In the genomic region with DNA sequence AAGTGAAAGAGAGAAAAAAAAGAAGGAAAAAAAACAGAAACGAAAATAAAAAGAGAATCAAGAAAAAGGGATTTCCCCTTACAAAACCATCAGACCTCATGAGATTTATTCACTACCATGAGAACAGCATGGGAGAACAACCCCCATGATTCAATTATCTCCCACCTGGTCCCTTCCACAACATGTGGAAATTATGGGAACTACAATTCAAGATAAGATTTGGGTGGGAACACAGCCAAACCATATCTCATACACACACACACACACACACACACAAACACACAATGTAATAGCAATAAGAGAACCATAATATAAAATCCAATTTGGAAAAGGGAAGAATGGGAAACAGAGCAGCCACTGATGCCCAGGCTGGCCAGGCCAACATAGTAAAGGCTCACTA, we compare ENCODE assay signal across 15 cellular contexts.
DNase-seq lines count a peak whose midpoint lies in the region; TF ChIP-seq lines count a peak whose summit lies in the region.
"Had no signal": no experiment of that assay in that cellular context is flagged by ENCODE, and none has a peak within 500 bp of the region (broad histone marks: within the 10 kb centered on the region; RNA-seq: fewer than 3 reads in every experiment).

No MANE protein-coding gene starts in this region.

- H3K9ac ChIP-seq in SK-N-SH, result no peak overlapping the region

- TF ChIP-seq RAD21 in SK-N-SH (IDR thresholded peaks at IDR 0.05; ENCODE audit: low read length), result no peak

- H2AFZ ChIP-seq in SK-N-SH (ENCODE audit: low read depth), result no peak overlapping the region

- H3K27me3 ChIP-seq in SK-N-SH (ENCODE audit: insufficient read depth) (no peaks in the 10 kb centered on the region), esophagus muscularis mucosa (no peaks in the 10 kb centered on the region), MG63 (no peaks in the 10 kb centered on the region)

- no peak overlapping the region for H3K4me2 ChIP-seq in SK-N-SH

- no peaks in the 10 kb centered on the region for H4K20me1 ChIP-seq in SK-N-SH (ENCODE audit: insufficient read depth)

- no peaks in the 10 kb centered on the region for H3F3A ChIP-seq in SK-N-SH (replicated peaks; ENCODE audit: insufficient read depth)

- H3K9me3 Mint-ChIP-seq in nephron progenitor cell, result peaks cover 13% of the 10 kb centered on the region
- H3K9me3 Mint-ChIP-seq: CD4-positive, alpha-beta T cell had no signal

- peak in 1 of 2 experiments; percentile 44; a peak in 1 of 4 replicates for TF ChIP-seq EP300 in SK-N-SH (IDR thresholded peaks at IDR 0.05; ENCODE audit: borderline replicate concordance in 1 of 2, low read depth in 1 of 2, low read length in 1 of 2)
- no peak for TF ChIP-seq EP300 in esophagus muscularis mucosa (IDR thresholded peaks at IDR 0.05)

- in situ Hi-C loops in ACHN (cut with HindIII; ENCODE audit: low pct_ligation_motif_present, low pct_unique_long_range_greater_than_20kb, low sequenced_read_pairs), result no loop called here

- H3K36me3 Mint-ChIP-seq in nephron progenitor cell (ENCODE audit: low read depth), result peaks cover 8% of the 10 kb centered on the region

- POLR2A ChIA-PET in SK-N-SH (lab: Yijun Ruan, JAX), result no interaction called here

- intact Hi-C loops in esophagus muscularis mucosa (cut with DNase I), result loop anchor here (10.0 kb wide), 1 partner anchor 102 kb away; no protein-coding TSS in a partner anchor

- H3K79me2 ChIP-seq in SK-N-SH (ENCODE audit: insufficient read depth), result no peaks in the 10 kb centered on the region

- H3K27ac ChIP-seq in SK-N-SH (ENCODE audit: low read depth in 2 of 2, low read length in 1 of 2) (no peak overlapping the region), esophagus muscularis mucosa (replicated peaks in 1 of 4) (peak overlapping the region; percentile 3 to 63 (median 40))
- H3K27ac ChIP-seq: C4-2B had no signal

- TF ChIP-seq CTCF in SK-N-SH (IDR thresholded peaks at IDR 0.05), result no peak
- no peak for TF ChIP-seq CTCF in esophagus muscularis mucosa (IDR thresholded peaks at IDR 0.05)
- TF ChIP-seq CTCF in nephron progenitor cell (IDR thresholded peaks at IDR 0.05), result no peak

- no peaks in the 10 kb centered on the region for H3K9me3 ChIP-seq in SK-N-SH
- no peaks in the 10 kb centered on the region for H3K9me3 ChIP-seq in esophagus muscularis mucosa
- H3K9me3 ChIP-seq in MG63, result no peaks in the 10 kb centered on the region
- H3K9me3 ChIP-seq: Caco-2 had no signal

- WGBS in SK-N-SH (ENCODE audit: low lambda C conversion rate), result 55% methylated on average over 1 of the region's 1 CpG
- WGBS in esophagus muscularis mucosa, result 73% methylated on average over 1 of the region's 1 CpG

- DNase-seq in SK-N-SH (no peak), esophagus muscularis mucosa (ENCODE audit: extremely low spot score) (no peak), nephron progenitor cell (no peak), MG63 (no peak), ACHN (no peak), NCI-H2081 (lab: John Stamatoyannopoulos, UW) (no peak), NCI-H2107 treated with DMSO at 0.1 percent for 48 hours (lab: John Stamatoyannopoulos, UW; ENCODE audit: unreplicated experiment) (no peak)
- DNase-seq: AML-193; Caco-2; CD4-positive, alpha-beta T cell; DMS153; DMS79; GDM1; H9 had no signal

- peak overlapping the region; percentile 12 for H3K4me3 Mint-ChIP-seq in nephron progenitor cell
- H3K4me3 Mint-ChIP-seq: CD4-positive, alpha-beta T cell; H9 had no signal

- TF ChIP-seq POLR2A in esophagus muscularis mucosa (IDR thresholded peaks at IDR 0.05; ENCODE audit: low read depth), result no peak

- H3K9me2 ChIP-seq in SK-N-SH, result no peaks in the 10 kb centered on the region

- H3K27ac Mint-ChIP-seq in nephron progenitor cell, result peak overlapping the region; percentile 30
- H3K27ac Mint-ChIP-seq: CD4-positive, alpha-beta T cell had no signal

- H3K4me1 ChIP-seq in SK-N-SH (ENCODE audit: control insufficient read depth in 1 of 2, insufficient read depth in 2 of 2, low read depth in 1 of 2, low read length in 1 of 2) (peaks cover 8 to 11% of the 10 kb centered on the region in 2 experiments), esophagus muscularis mucosa (peaks cover 0 to 56% (median 36%) of the 10 kb centered on the region in 4 donors)
- H3K4me1 ChIP-seq: Caco-2 had no signal

- peaks cover 74% of the 10 kb centered on the region for H3K4me1 Mint-ChIP-seq in nephron progenitor cell

- H3K27me3 Mint-ChIP-seq in nephron progenitor cell (ENCODE audit: low read depth, poor library complexity), result no peaks in the 10 kb centered on the region
- H3K27me3 Mint-ChIP-seq: CD4-positive, alpha-beta T cell had no signal

- H3K4me3 ChIP-seq in SK-N-SH (ENCODE audit: low read depth in 2 of 2, low read length in 1 of 2), result no peak overlapping the region
- no peak overlapping the region for H3K4me3 ChIP-seq in esophagus muscularis mucosa
- H3K4me3 ChIP-seq in MG63, result no peak overlapping the region

- H3K36me3 ChIP-seq in SK-N-SH (replicated peaks in 1 of 2; ENCODE audit: control insufficient read depth in 1 of 2, insufficient read depth in 2 of 2, low read length in 1 of 2), result no peaks in the 10 kb centered on the region
- H3K36me3 ChIP-seq in esophagus muscularis mucosa, result no peaks in the 10 kb centered on the region
- H3K36me3 ChIP-seq in MG63, result no peaks in the 10 kb centered on the region

- CTCF ChIA-PET in SK-N-SH (lab: Yijun Ruan, JAX), result no interaction called here

TF ChIP-seq in SK-N-SH, 30 proteins besides CTCF, POLR2A, EP300 and RAD21:
- TF ChIP-seq GATA2 (CRISPR knock-in tag; IDR thresholded peaks at IDR 0.05) (peak; percentile 60), RCOR1 (IDR thresholded peaks at IDR 0.05; ENCODE audit: low read length) (peak; percentile 15; the same call in 1 of the 2 replicates), CHD2 (IDR thresholded peaks at IDR 0.05; ENCODE audit: low read length, partially characterized antibody) (peak; percentile 33), NFIC (IDR thresholded peaks at IDR 0.05; ENCODE audit: borderline replicate concordance) (no peak)
- TF ChIP-seq, protein P1, sequence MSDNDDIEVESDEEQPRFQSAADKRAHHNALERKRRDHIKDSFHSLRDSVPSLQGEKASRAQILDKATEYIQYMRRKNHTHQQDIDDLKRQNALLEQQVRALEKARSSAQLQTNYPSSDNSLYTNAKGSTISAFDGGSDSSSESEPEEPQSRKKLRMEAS (IDR thresholded peaks at IDR 0.05; ENCODE audit: low read depth), result no peak
- TF ChIP-seq, protein P2, sequence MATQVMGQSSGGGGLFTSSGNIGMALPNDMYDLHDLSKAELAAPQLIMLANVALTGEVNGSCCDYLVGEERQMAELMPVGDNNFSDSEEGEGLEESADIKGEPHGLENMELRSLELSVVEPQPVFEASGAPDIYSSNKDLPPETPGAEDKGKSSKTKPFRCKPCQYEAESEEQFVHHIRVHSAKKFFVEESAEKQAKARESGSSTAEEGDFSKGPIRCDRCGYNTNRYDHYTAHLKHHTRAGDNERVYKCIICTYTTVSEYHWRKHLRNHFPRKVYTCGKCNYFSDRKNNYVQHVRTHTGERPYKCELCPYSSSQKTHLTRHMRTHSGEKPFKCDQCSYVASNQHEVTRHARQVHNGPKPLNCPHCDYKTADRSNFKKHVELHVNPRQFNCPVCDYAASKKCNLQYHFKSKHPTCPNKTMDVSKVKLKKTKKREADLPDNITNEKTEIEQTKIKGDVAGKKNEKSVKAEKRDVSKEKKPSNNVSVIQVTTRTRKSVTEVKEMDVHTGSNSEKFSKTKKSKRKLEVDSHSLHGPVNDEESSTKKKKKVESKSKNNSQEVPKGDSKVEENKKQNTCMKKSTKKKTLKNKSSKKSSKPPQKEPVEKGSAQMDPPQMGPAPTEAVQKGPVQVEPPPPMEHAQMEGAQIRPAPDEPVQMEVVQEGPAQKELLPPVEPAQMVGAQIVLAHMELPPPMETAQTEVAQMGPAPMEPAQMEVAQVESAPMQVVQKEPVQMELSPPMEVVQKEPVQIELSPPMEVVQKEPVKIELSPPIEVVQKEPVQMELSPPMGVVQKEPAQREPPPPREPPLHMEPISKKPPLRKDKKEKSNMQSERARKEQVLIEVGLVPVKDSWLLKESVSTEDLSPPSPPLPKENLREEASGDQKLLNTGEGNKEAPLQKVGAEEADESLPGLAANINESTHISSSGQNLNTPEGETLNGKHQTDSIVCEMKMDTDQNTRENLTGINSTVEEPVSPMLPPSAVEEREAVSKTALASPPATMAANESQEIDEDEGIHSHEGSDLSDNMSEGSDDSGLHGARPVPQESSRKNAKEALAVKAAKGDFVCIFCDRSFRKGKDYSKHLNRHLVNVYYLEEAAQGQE (IDR thresholded peaks at IDR 0.05; ENCODE audit: low read depth, low read length), result no peak

Comparison
In these comparisons a context has a peak if more than half of its experiments do, and no peak if none do; other contexts are left out.
1. H3K27ac ChIP-seq: peak in esophagus muscularis mucosa (4 of 4); none in SK-N-SH (0 of 2).